Comparison of ENCODE assay signal across 8 cellular contexts in the genomic region with DNA sequence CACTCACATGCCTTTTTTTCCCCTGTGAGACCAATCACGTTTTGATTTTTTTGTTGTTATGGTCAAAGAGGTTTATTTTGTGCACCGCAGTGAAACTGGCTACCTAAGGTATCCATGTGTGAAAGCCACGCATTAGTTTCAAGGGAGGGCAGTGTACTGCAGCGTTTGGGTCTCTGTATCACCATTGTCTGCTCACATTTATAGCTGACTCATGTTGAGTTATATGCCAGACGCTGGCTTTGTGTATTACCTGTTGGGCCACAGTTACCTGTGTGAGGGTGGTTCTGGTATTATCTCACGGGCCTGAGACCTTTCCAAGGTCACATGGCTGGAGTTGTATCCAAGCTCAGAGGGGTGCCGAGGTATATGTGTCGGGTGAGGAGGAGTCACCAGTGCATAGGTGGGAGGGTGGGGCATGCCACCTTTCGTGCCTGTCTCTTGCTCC.
DNase-seq lines count a peak whose midpoint lies in the region; ATAC-seq, FAIRE-seq and TF ChIP-seq lines count a peak whose summit lies in the region.

No MANE protein-coding gene starts in this region.

- no peak for TF ChIP-seq EP300 in HepG2 (IDR thresholded peaks at IDR 0.05; ENCODE audit: low read depth in 2 of 2, low read length in 2 of 2)
- no peak for TF ChIP-seq EP300 in HepG2 (CRISPR knock-in tag; IDR thresholded peaks at IDR 0.05; ENCODE audit: borderline replicate concordance)

- no peaks in the 10 kb centered on the region for H3K36me3 Mint-ChIP-seq in CD4-positive, alpha-beta memory T cell

- H3K4me2 ChIP-seq in HepG2 (ENCODE audit: low read depth, low read length) = no peak overlapping the region

- no peaks in the 10 kb centered on the region for H3K36me3 ChIP-seq in CD4-positive, alpha-beta memory T cell (ENCODE audit: insufficient read depth, low read length)
- H3K36me3 ChIP-seq in Panc1 (ENCODE audit: control insufficient read depth, insufficient read depth, low read length) (no peaks in the 10 kb centered on the region), HepG2 (replicated peaks in 1 of 2; ENCODE audit: control insufficient read depth in 1 of 2, insufficient read depth in 2 of 2, low read length in 2 of 2) (no peaks in the 10 kb centered on the region), breast epithelium (no peaks in the 10 kb centered on the region)

- no peak for TF ChIP-seq CTCF in Panc1 (IDR thresholded peaks at IDR 0.05)
- TF ChIP-seq CTCF in HepG2 (CRISPR knock-in tag; IDR thresholded peaks at IDR 0.05) = no peak
- no peak for TF ChIP-seq CTCF in breast epithelium (IDR thresholded peaks at IDR 0.05)

- no TSS peak for BruUV-seq in Panc1 (replicated peaks; lab: Mats Ljungman, UMichigan)
- BruUV-seq in HepG2 (replicated peaks; lab: Mats Ljungman, UMichigan) = no TSS peak

- no peaks in the 10 kb centered on the region for H3K27me3 ChIP-seq in CD4-positive, alpha-beta memory T cell (ENCODE audit: insufficient read depth, low read length)
- no peaks in the 10 kb centered on the region for H3K27me3 ChIP-seq in Panc1 (ENCODE audit: control insufficient read depth, insufficient read depth, low read length)
- H3K27me3 ChIP-seq in HepG2 (ENCODE audit: control insufficient read depth in 1 of 2, insufficient read depth in 2 of 2, low read length in 2 of 2) = no peaks in the 10 kb centered on the region
- no peaks in the 10 kb centered on the region for H3K27me3 ChIP-seq in breast epithelium

- in situ Hi-C loops in Panc1 (cut with HindIII; ENCODE audit: low pct_unique_long_range_greater_than_20kb, low sequenced_read_pairs) (no loop called here), HepG2 (cut with HindIII; ENCODE audit: extremely low pct_ligation_motif_present, low pct_unique_long_range_greater_than_20kb) (no loop called here)

- ATAC-seq in GM21529 (IDR thresholded peaks at IDR 0.05; ENCODE audit: unreplicated experiment) (peak; percentile 40), Panc1 (0 out of 2 replicates have a peak, but pooled peaks have one; percentile 37), HepG2 (no peak), GM18520 (IDR thresholded peaks at IDR 0.05; ENCODE audit: unreplicated experiment) (no peak)

- TF ChIP-seq POLR2A in HepG2 (IDR thresholded peaks at IDR 0.05; ENCODE audit: insufficient read depth in 1 of 2, low read depth in 2 of 2, low read length in 2 of 2) (no peak), erythroblast (IDR thresholded peaks at IDR 0.05; ENCODE audit: low read length) (no peak), breast epithelium (IDR thresholded peaks at IDR 0.05) (no peak)

- H3K9ac ChIP-seq in HepG2 (ENCODE audit: insufficient read depth, low read depth, low read length) = no peak overlapping the region

- CTCF ChIA-PET in CD4-positive, alpha-beta memory T cell (lab: Charles Lee; ENCODE audit: partially characterized antibody) = interaction anchor here (1.0 to 1.8 kb wide), 3 partner anchors 11 to 42 kb away, joined by 3 to 5 read pairs (median 4); no protein-coding TSS in a partner anchor
- CTCF ChIA-PET in Panc1 (lab: Charles Lee) = no interaction called here
- CTCF ChIA-PET in HepG2 (lab: Yijun Ruan, JAX; ENCODE audit: low intra/inter-chr PET ratio, low total read pairs) = no interaction called here

- no peak for TF ChIP-seq RAD21 in HepG2 (CRISPR knock-in tag; IDR thresholded peaks at IDR 0.05)

- no peak overlapping the region for H3K4me3 ChIP-seq in CD4-positive, alpha-beta memory T cell (ENCODE audit: low read length in 2 of 2)
- H3K4me3 ChIP-seq in Panc1 (ENCODE audit: low read depth in 2 of 2, low read length in 2 of 2) (no peak overlapping the region), HepG2 (replicated peaks in 1 of 3; ENCODE audit: insufficient read depth in 1 of 3, low read depth in 2 of 3, low read length in 3 of 3) (no peak overlapping the region), breast epithelium (no peak overlapping the region)

- no peaks in the 10 kb centered on the region for H3K9me3 ChIP-seq in CD4-positive, alpha-beta memory T cell (ENCODE audit: control insufficient read depth in 1 of 2, low read length in 2 of 2)
- H3K9me3 ChIP-seq in Panc1 (ENCODE audit: control insufficient read depth, insufficient read depth, low read depth, low read length) (no peaks in the 10 kb centered on the region), HepG2 (ENCODE audit: low read length) (no peaks in the 10 kb centered on the region), breast epithelium (no peaks in the 10 kb centered on the region)

- WGBS in HepG2 (ENCODE audit: low lambda C conversion rate) = 85% methylated on average over 8 of the region's 9 CpGs

- peak overlapping the region in 3 of 8 donors; percentile 11 to 60 (median 43) for H3K4me3 Mint-ChIP-seq in CD4-positive, alpha-beta memory T cell

- POLR2A ChIA-PET in CD4-positive, alpha-beta memory T cell (lab: Charles Lee; ENCODE audit: partially characterized antibody) = interaction anchor here (0.8 to 1.2 kb wide), 3 partner anchors 23 to 75 kb away, joined by 3 to 5 read pairs (median 3); partner anchors contain the start of gene ARHGAP26
- POLR2A ChIA-PET in Panc1 (lab: Charles Lee) (no interaction called here), HepG2 (lab: Yijun Ruan, JAX) (interaction anchor here (0.8 kb wide), 1 partner anchor 24 kb away, joined by 3 read pairs; no protein-coding TSS in a partner anchor)

- DNase-seq in CD4-positive, alpha-beta memory T cell = no peak
- DNase-seq in Panc1 (ENCODE audit: low read depth, low spot score) (no peak), HepG2 (ENCODE audit: low spot score) (no peak), mesenteric fat pad (ENCODE audit: low spot score) (no peak), erythroblast (lab: John Stamatoyannopoulos, UW) (no peak), breast epithelium (ENCODE audit: low spot score in 2 of 2) (no peak)

- H3K27ac Mint-ChIP-seq in CD4-positive, alpha-beta memory T cell = peak overlapping the region in 5 of 7 donors; percentile 51 to 80 (median 68)

- no peaks in the 10 kb centered on the region for H3K9me3 Mint-ChIP-seq in CD4-positive, alpha-beta memory T cell

- H3K4me1 Mint-ChIP-seq in CD4-positive, alpha-beta memory T cell = peaks cover 18 to 47% (median 32%) of the 10 kb centered on the region in 4 donors

- H3K79me2 ChIP-seq in HepG2 (ENCODE audit: insufficient read depth, low read length) = peaks cover 40% of the 10 kb centered on the region

- H3K27me3 Mint-ChIP-seq in CD4-positive, alpha-beta memory T cell = no peaks in the 10 kb centered on the region

- FAIRE-seq in HepG2 (lab: Jason Lieb, UNC) = no peak

- H4K20me1 ChIP-seq in HepG2 (ENCODE audit: insufficient read depth, low read length) = no peaks in the 10 kb centered on the region

- H3K27ac ChIP-seq in CD4-positive, alpha-beta memory T cell (ENCODE audit: low read depth, low read length) = no peak overlapping the region
- H3K27ac ChIP-seq in Panc1 (ENCODE audit: low read length) (peak overlapping the region; percentile 75), HepG2 (ENCODE audit: extremely low read length, insufficient read depth, low read length) (no peak overlapping the region), breast epithelium (peak overlapping the region in 1 of 2 donors; percentile 29)

- intact Hi-C loops in CD4-positive, alpha-beta memory T cell (cut with micrococcal nuclease) = no loop called here
- intact Hi-C loops in Panc1 (cut with micrococcal nuclease; ENCODE audit: unreplicated experiment) = no loop called here
- intact Hi-C loops in HepG2 (cut with micrococcal nuclease; ENCODE audit: unreplicated experiment) = no loop called here
- intact Hi-C loops in breast epithelium (cut with DNase I; ENCODE audit: low total_unique reads) = no loop called here

- H3K4me1 ChIP-seq in CD4-positive, alpha-beta memory T cell (ENCODE audit: insufficient read depth, low read length) = peaks cover 15% of the 10 kb centered on the region
- peaks cover 65% of the 10 kb centered on the region for H3K4me1 ChIP-seq in Panc1 (ENCODE audit: control insufficient read depth, insufficient read depth, low read length)
- H3K4me1 ChIP-seq in HepG2 (ENCODE audit: insufficient read depth, low read length) = peaks cover 42% of the 10 kb centered on the region
- no peaks in the 10 kb centered on the region for H3K4me1 ChIP-seq in breast epithelium

- no peak overlapping the region for H2AFZ ChIP-seq in HepG2 (ENCODE audit: low read length)

TF ChIP-seq in HepG2, 621 proteins besides CTCF, POLR2A, EP300 and RAD21:
- TF ChIP-seq ZNF605 (CRISPR knock-in tag; IDR thresholded peaks at IDR 0.05) = 0 out of 2 replicates have a peak, but pooled peaks have one; percentile 20
- TF ChIP-seq, protein P1, sequence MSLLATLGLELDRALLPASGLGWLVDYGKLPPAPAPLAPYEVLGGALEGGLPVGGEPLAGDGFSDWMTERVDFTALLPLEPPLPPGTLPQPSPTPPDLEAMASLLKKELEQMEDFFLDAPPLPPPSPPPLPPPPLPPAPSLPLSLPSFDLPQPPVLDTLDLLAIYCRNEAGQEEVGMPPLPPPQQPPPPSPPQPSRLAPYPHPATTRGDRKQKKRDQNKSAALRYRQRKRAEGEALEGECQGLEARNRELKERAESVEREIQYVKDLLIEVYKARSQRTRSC (CRISPR knock-in tag; IDR thresholded peaks at IDR 0.05; ENCODE audit: low read depth) = no peak

Comparison
In these comparisons a context has a peak if more than half of its experiments do, and no peak if none do; other contexts are left out.
1. ATAC-seq: peak in GM21529 (single experiment) and Panc1 (single experiment); none in HepG2 (single experiment) and GM18520 (single experiment).